In the genomic region with DNA sequence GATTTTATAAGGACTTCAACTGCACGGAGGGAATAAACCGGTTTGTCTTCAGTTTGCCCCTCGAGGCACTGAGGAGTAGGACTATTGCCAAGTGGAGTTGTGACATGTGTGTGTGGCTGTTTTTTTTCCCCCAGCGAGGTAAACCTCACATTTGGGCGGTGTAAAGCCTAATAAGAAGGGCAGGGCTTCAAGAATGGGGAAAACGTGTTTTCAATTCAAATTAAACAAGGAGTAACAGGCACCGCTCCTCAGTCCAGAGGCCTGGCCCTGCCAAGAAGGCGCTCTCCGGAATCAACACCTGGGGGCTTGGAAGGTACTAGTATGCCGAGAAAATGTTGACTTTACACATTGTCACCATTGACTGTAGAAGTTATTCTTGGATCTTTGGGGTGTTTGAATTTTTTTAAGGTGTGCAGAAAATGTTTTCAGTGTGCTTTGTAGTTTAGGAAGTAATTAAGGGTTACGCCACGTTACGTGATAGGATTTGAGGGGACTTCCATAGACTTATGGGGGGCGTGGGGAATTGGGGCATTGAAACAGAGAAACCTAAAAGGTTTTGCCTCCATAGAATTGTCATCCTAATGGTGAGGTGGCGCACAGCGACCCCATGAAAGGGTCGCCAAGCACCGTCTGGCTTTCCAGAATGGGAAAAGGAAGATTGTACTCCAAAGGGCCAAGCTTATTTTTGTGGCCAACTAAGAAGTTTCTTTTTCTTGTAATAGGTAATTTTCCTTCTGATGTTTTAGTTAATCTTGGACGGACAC, we compare ENCODE assay signal across 8 cellular contexts. TPM values are rescaled to one million over a fixed set of nuclear protein-coding genes. Genes with fewer than 3 reads are reported as not detected.
DNase-seq lines count a peak whose midpoint lies in the region; ATAC-seq and TF ChIP-seq lines count a peak whose summit lies in the region.

No MANE protein-coding gene starts in this region.

- peak overlapping the region; percentile 88 for H3K27ac ChIP-seq in HCT116 (ENCODE audit: low read depth, low read length)
- H3K27ac ChIP-seq in gastroesophageal sphincter = peak overlapping the region in 3 of 4 donors; percentile 54 to 73 (median 60)

- H2AFZ ChIP-seq in HCT116 (ENCODE audit: low read depth, low read length, poor library complexity, severe bottlenecking) = peak overlapping the region; percentile 5

- H3K27me3 ChIP-seq in HCT116 (ENCODE audit: insufficient read depth, low read length) (no peaks in the 10 kb centered on the region), gastroesophageal sphincter (peaks cover 37% of the 10 kb centered on the region)

- H4K20me1 ChIP-seq in HCT116 (ENCODE audit: insufficient read depth) = no peaks in the 10 kb centered on the region

- H3K9ac ChIP-seq in HCT116 (ENCODE audit: low read length) = peak overlapping the region; percentile 84

- peak overlapping the region; percentile 90 for H3K4me2 ChIP-seq in HCT116 (ENCODE audit: low read length)

- no peak for TF ChIP-seq EP300 in gastroesophageal sphincter (IDR thresholded peaks at IDR 0.05)

- H3K79me2 ChIP-seq in HCT116 (ENCODE audit: insufficient read depth, low read length) = peaks cover 58% of the 10 kb centered on the region

- H3K4me1 ChIP-seq in HCT116 (ENCODE audit: control insufficient read depth in 1 of 2, insufficient read depth in 2 of 2, low read length in 2 of 2) = peaks cover 18 to 46% of the 10 kb centered on the region in 2 experiments
- peaks cover 0 to 13% (median 0%) of the 10 kb centered on the region in 3 donors for H3K4me1 ChIP-seq in gastroesophageal sphincter

- H3K9me3 ChIP-seq in HCT116 (ENCODE audit: control insufficient read depth in 1 of 2, insufficient read depth in 1 of 2, low read depth in 1 of 2, low read length in 2 of 2) (no peaks in the 10 kb centered on the region), gastroesophageal sphincter (peaks cover 0 to 5% (median 0%) of the 10 kb centered on the region in 3 donors)

- no TSS peak for BruUV-seq in HCT116 (replicated peaks; lab: Mats Ljungman, UMichigan)

- TF ChIP-seq CTCF in HCT116 (IDR thresholded peaks at IDR 0.05 in 2 of 3, conservative IDR thresholded peaks at IDR 0.05 in 1 of 3; ENCODE audit: borderline replicate concordance in 1 of 3, insufficient read depth in 1 of 3, low read depth in 2 of 3, low read length in 2 of 3) = no peak
- TF ChIP-seq CTCF in gastroesophageal sphincter (IDR thresholded peaks at IDR 0.05) = no peak
- no peak for TF ChIP-seq CTCF in retinal pigment epithelial cell (conservative IDR thresholded peaks at IDR 0.05; ENCODE audit: low read depth, low read length)

- peak; percentile 28 for ATAC-seq in HCT116
- ATAC-seq in gastroesophageal sphincter = no peak

- POLR2A ChIA-PET in HCT116 (lab: Charles Lee) = interaction anchor here (1.3 kb wide), 1 partner anchor 18 kb away, joined by 3 read pairs; no protein-coding TSS in a partner anchor

- H3K36me3 ChIP-seq in HCT116 (ENCODE audit: control insufficient read depth in 1 of 2, insufficient read depth in 2 of 2, low read length in 2 of 2) (no peaks in the 10 kb centered on the region), gastroesophageal sphincter (no peaks in the 10 kb centered on the region)

- intact Hi-C loops in HCT116 (cut with micrococcal nuclease) = loop anchor here (1.0 kb wide), 1 partner anchor 73 kb away; no protein-coding TSS in a partner anchor

- no peaks in the 10 kb centered on the region for H3K9me2 ChIP-seq in HCT116 (ENCODE audit: insufficient read depth)

- no peak for TF ChIP-seq POLR2A in HCT116 (IDR thresholded peaks at IDR 0.05; ENCODE audit: borderline replicate concordance, extremely low read depth, insufficient read depth, insufficient read length)
- no peak for TF ChIP-seq POLR2A in gastroesophageal sphincter (IDR thresholded peaks at IDR 0.05)

- RAD21 ChIA-PET in HCT116 (lab: Charles Lee; ENCODE audit: low non-redundant PET in 1 of 2, low total read pairs in 2 of 2, uncharacterized antibody in 2 of 2, unreplicated experiment in 2 of 2) = no interaction called here

- H3K4me3 ChIP-seq in HCT116 (replicated peaks in 1 of 2; ENCODE audit: low read depth in 1 of 2, low read length in 2 of 2) (peak overlapping the region; percentile 66 to 74), gastroesophageal sphincter (peak overlapping the region in 1 of 2 donors; percentile 58), retinal pigment epithelial cell (ENCODE audit: low read length) (peak overlapping the region; percentile 69)

- peak; percentile 53 for DNase-seq in HCT116 (ENCODE audit: low read depth, low spot score)
- peak; percentile 6 to 65 for DNase-seq in SW 1271 (lab: John Stamatoyannopoulos, UW)
- no peak for DNase-seq in retinal pigment epithelial cell (ENCODE audit: low read depth)
- DNase-seq in activated gamma-delta T cell treated with Interleukin-2 at 50 U/mL for 16 hours = no peak
- DNase-seq in NCI-H2196 treated with DMSO at 0.1 percent for 48 hours (lab: John Stamatoyannopoulos, UW; ENCODE audit: unreplicated experiment) = no peak
- no peak for DNase-seq in AML-193 (lab: John Stamatoyannopoulos, UW)
- no peak for DNase-seq in hippocampal formation (lab: John Stamatoyannopoulos, UW)

- WGBS in gastroesophageal sphincter (ENCODE audit: low coverage in 1 of 2), 2 donors = 68 to 75% methylated on average over 4 to 19 of the region's 19 CpGs

- no peak for TF ChIP-seq RAD21 in HCT116 (IDR thresholded peaks at IDR 0.05; ENCODE audit: low read depth)

- CTCF ChIA-PET in HCT116 (lab: Charles Lee) = no interaction called here

TF ChIP-seq in HCT116, 20 proteins besides CTCF, POLR2A, EP300 and RAD21:
- TF ChIP-seq CBX3 (IDR thresholded peaks at IDR 0.05; ENCODE audit: low read depth) (peak; percentile 59; the same call in 1 of the 2 replicates), SIN3A (IDR thresholded peaks at IDR 0.05; ENCODE audit: low read depth) (peak; percentile 8; the same call in 1 of the 2 replicates), CEBPB (IDR thresholded peaks at IDR 0.05; ENCODE audit: low read depth) (peak; percentile 40; the same call in 1 of the 2 replicates), POLR2AphosphoS5 (IDR thresholded peaks at IDR 0.05; ENCODE audit: low read depth, low read length) (peak; percentile 30; the same call in 1 of the 2 replicates), SRF (IDR thresholded peaks at IDR 0.05; ENCODE audit: low read depth) (no peak), EZH2 (IDR thresholded peaks at IDR 0.05) (no peak)
- TF ChIP-seq, protein P1, sequence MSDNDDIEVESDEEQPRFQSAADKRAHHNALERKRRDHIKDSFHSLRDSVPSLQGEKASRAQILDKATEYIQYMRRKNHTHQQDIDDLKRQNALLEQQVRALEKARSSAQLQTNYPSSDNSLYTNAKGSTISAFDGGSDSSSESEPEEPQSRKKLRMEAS (IDR thresholded peaks at IDR 0.05) = peak; percentile 71

RNA-seq across cellular contexts. Expression of a gene that starts 0.8 kb away (rescaled TPM):
- total RNA-seq in HCT116 (2021; ENCODE audit: unreplicated experiment) (67.9 TPM), gastroesophageal sphincter (10 to 100 TPM in 3 of 4 donors, 1 to 10 TPM in 1; 8.3 to 14.4 (median 11.4) TPM)
- 11.8 and 16.8 TPM in 2 replicates for polyA plus RNA-seq in HCT116 (2012)

Comparison
In these comparisons a context has a peak if more than half of its experiments do, and no peak if none do; other contexts are left out.
1. DNase-seq: peak in HCT116 (single experiment) and SW 1271 (2 of 2); none in retinal pigment epithelial cell (single experiment), activated gamma-delta T cell treated with Interleukin-2 at 50 U/mL for 16 hours (single experiment), NCI-H2196 treated with DMSO at 0.1 percent for 48 hours (single experiment), AML-193 (0 of 2) and hippocampal formation (0 of 2).